In genomic region chr10:102231357-102232318, GRCh38 we compare ENCODE assay signal across 8 cellular contexts. TPM values are rescaled to one million over a fixed set of nuclear protein-coding genes. Genes with fewer than 3 reads are reported as not detected.
DNase-seq lines count a peak whose midpoint lies in the region; ATAC-seq and TF ChIP-seq lines count a peak whose summit lies in the region.

No MANE protein-coding gene starts in this region.

- H3K27me3 Mint-ChIP-seq in nephron (ENCODE audit: low read depth): peaks cover 84% of the 10 kb centered on the region
- peaks cover 97% of the 10 kb centered on the region for H3K27me3 Mint-ChIP-seq in type B pancreatic cell

- H3K4me1 Mint-ChIP-seq in nephron (peaks cover 52% of the 10 kb centered on the region), type B pancreatic cell (ENCODE audit: unreplicated experiment) (peaks cover 6% of the 10 kb centered on the region)

- H3K4me3 Mint-ChIP-seq in nephron (peak overlapping the region; percentile 64 to 69 (median 66)), type B pancreatic cell (peak overlapping the region; percentile 41)

- peak; percentile 89 for TF ChIP-seq CTCF in GM12872 (IDR thresholded peaks at IDR 0.05; ENCODE audit: insufficient read depth, low read depth, low read length)
- peak; percentile 35 to 64 (median 46) for TF ChIP-seq CTCF in nephron (IDR thresholded peaks at IDR 0.05; ENCODE audit: unreplicated experiment in 3 of 3)
- TF ChIP-seq CTCF in type B pancreatic cell (conservative IDR thresholded peaks at IDR 0.05): peak; percentile 77

- ATAC-seq in GM18861 (IDR thresholded peaks at IDR 0.05; ENCODE audit: unreplicated experiment) (no peak), HG03457 (IDR thresholded peaks at IDR 0.05; ENCODE audit: unreplicated experiment) (no peak)

- H3K36me3 Mint-ChIP-seq in nephron (ENCODE audit: low read depth) (no peaks in the 10 kb centered on the region), type B pancreatic cell (no peaks in the 10 kb centered on the region)

- H3K27ac Mint-ChIP-seq in nephron (no peak overlapping the region), type B pancreatic cell (no peak overlapping the region)

- H3K9me3 Mint-ChIP-seq in nephron (no peaks in the 10 kb centered on the region), type B pancreatic cell (no peaks in the 10 kb centered on the region)

- DNase-seq in NCI-H2171 (lab: John Stamatoyannopoulos, UW): peak; percentile 25
- DNase-seq in activated CD8-positive, alpha-beta memory T cell treated with anti-CD3 and anti-CD28 coated beads for 24 hours: peak; percentile 88
- DNase-seq in epidermal melanocyte (ENCODE audit: insufficient read length, low spot score): peak; percentile 52
- DNase-seq in type B pancreatic cell (ENCODE audit: extremely low spot score, unreplicated experiment): peak; percentile 75

RNA-seq across cellular contexts. Expression of gene ELOVL3, which starts 5.5 kb away (rescaled TPM):
- total RNA-seq in type B pancreatic cell (ENCODE audit: low replicate concordance): 0.22 TPM in 1 of 2 replicates, not detected in the other

RNA-seq across cellular contexts. Expression of gene PITX3, which starts 9.7 kb away (rescaled TPM):
- total RNA-seq in type B pancreatic cell (ENCODE audit: low replicate concordance): 0.34 TPM in 1 of 2 replicates, not detected in the other

RNA-seq across cellular contexts. Expression of gene GBF1, which starts 13.7 kb away (rescaled TPM):
- total RNA-seq in type B pancreatic cell (ENCODE audit: low replicate concordance): 48.7 and 61.9 TPM in 2 replicates

Comparison
In these comparisons a context has a peak if more than half of its experiments do, and no peak if none do; other contexts are left out.
1. DNase-seq: peak in every context shown above with its lines; median percentile 88 in activated CD8-positive, alpha-beta memory T cell treated with anti-CD3 and anti-CD28 coated beads for 24 hours; 75 in type B pancreatic cell; 52 in epidermal melanocyte; 25 in NCI-H2171.